Comparison of ENCODE assay signal across 1 cellular context in the genomic region with DNA sequence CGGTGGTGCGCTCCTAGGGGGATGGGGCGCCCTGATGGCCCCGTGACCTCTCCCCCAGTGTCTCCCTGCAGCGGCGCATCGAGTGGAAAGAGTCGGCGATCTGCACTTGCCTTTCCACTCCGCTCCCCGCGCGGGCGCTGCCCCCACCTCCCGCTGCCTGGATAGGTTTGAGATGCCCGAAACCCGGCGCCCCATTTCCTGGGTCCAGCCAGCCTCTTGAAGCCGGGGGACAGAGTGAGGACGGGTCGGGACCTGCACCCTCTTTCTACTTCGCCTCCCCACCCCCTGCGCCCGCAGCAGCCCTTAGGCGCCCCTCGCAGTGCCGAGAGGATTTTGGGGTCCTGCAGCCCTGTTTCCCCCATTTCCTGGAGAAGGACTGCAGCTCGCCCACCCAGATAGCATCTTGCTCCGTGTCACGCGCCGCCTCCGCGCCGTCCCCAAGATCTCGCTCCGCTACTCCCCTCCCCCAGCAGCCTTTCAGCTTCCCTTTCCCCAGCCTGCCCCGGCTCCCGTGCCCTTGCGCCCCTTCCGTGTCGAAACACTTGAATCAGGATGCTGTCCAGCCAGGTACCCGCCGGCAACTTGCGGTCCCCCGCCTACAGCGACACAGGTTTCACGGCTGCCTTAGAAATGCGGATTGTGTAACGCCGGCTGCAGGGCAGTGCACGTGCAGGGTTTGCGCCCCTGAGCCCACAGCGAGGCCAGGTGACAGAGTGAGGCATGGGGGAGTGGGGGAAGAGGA.
TF ChIP-seq lines count a peak whose summit lies in the region.

No MANE protein-coding gene starts in this region.

TF ChIP-seq in K562, 482 proteins besides CTCF, POLR2A, EP300 and RAD21 (continued from another document and continues in another):
- TF ChIP-seq, protein P1, sequence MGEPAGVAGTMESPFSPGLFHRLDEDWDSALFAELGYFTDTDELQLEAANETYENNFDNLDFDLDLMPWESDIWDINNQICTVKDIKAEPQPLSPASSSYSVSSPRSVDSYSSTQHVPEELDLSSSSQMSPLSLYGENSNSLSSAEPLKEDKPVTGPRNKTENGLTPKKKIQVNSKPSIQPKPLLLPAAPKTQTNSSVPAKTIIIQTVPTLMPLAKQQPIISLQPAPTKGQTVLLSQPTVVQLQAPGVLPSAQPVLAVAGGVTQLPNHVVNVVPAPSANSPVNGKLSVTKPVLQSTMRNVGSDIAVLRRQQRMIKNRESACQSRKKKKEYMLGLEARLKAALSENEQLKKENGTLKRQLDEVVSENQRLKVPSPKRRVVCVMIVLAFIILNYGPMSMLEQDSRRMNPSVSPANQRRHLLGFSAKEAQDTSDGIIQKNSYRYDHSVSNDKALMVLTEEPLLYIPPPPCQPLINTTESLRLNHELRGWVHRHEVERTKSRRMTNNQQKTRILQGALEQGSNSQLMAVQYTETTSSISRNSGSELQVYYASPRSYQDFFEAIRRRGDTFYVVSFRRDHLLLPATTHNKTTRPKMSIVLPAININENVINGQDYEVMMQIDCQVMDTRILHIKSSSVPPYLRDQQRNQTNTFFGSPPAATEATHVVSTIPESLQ (CRISPR knock-in tag; IDR thresholded peaks at IDR 0.05) = no peak
- TF ChIP-seq CHD2 (IDR thresholded peaks at IDR 0.05; ENCODE audit: low read depth, low read length) (no peak), ZNF316 (IDR thresholded peaks at IDR 0.05) (no peak), SIN3A (IDR thresholded peaks at IDR 0.05; ENCODE audit: borderline replicate concordance in 2 of 2, control insufficient read depth in 1 of 2, low read depth in 2 of 2, low read length in 2 of 2) (no peak), CEBPG (CRISPR knock-in tag; IDR thresholded peaks at IDR 0.05) (peak; percentile 70), CEBPG (tag; conservative IDR thresholded peaks at IDR 0.05 in 1 of 2, IDR thresholded peaks at IDR 0.05 in 1 of 2) (peak; percentile 32 to 47; a peak in 3 of 4 replicates), SPI1 (IDR thresholded peaks at IDR 0.05; ENCODE audit: borderline replicate concordance, low read depth, low read length) (no peak), ZC3H11A (IDR thresholded peaks at IDR 0.05; ENCODE audit: low read depth, low read length) (no peak), FOXJ2 (tag; IDR thresholded peaks at IDR 0.05) (no peak), ZEB2 (IDR thresholded peaks at IDR 0.05) (no peak), TAL1 (IDR thresholded peaks at IDR 0.05) (no peak), KLF13 (tag; IDR thresholded peaks at IDR 0.05; ENCODE audit: borderline replicate concordance, low read depth) (no peak), ZBED1 (IDR thresholded peaks at IDR 0.05) (no peak), ZFX (CRISPR knock-in tag; IDR thresholded peaks at IDR 0.05) (no peak), ARID1B (IDR thresholded peaks at IDR 0.05) (0 out of 2 replicates have a peak, but pooled peaks have one; percentile 11), SNRNP70 (optimal IDR thresholded peaks at IDR 0.05; ENCODE audit: low read depth, low read length) (no peak), FUS (optimal IDR thresholded peaks at IDR 0.05; ENCODE audit: low read depth, low read length) (peak; percentile 9), BDP1 (IDR thresholded peaks at IDR 0.05; ENCODE audit: insufficient read depth, insufficient read length) (no peak), FIP1L1 (IDR thresholded peaks at IDR 0.05; ENCODE audit: low read depth, low read length, poor library complexity, severe bottlenecking) (no peak), ZNF699 (CRISPR knock-in tag; IDR thresholded peaks at IDR 0.05; ENCODE audit: insufficient replicate concordance) (no peak), XRCC5 (IDR thresholded peaks at IDR 0.05; ENCODE audit: low read depth, low read length) (no peak), RFX5 (IDR thresholded peaks at IDR 0.05; ENCODE audit: low read depth, low read length) (no peak), IRF2 (CRISPR knock-in tag; IDR thresholded peaks at IDR 0.05) (no peak), SAP30 (IDR thresholded peaks at IDR 0.05; ENCODE audit: borderline replicate concordance, insufficient read depth, low read depth, low read length, poor library complexity, severe bottlenecking) (no peak)
- TF ChIP-seq, protein P2, sequence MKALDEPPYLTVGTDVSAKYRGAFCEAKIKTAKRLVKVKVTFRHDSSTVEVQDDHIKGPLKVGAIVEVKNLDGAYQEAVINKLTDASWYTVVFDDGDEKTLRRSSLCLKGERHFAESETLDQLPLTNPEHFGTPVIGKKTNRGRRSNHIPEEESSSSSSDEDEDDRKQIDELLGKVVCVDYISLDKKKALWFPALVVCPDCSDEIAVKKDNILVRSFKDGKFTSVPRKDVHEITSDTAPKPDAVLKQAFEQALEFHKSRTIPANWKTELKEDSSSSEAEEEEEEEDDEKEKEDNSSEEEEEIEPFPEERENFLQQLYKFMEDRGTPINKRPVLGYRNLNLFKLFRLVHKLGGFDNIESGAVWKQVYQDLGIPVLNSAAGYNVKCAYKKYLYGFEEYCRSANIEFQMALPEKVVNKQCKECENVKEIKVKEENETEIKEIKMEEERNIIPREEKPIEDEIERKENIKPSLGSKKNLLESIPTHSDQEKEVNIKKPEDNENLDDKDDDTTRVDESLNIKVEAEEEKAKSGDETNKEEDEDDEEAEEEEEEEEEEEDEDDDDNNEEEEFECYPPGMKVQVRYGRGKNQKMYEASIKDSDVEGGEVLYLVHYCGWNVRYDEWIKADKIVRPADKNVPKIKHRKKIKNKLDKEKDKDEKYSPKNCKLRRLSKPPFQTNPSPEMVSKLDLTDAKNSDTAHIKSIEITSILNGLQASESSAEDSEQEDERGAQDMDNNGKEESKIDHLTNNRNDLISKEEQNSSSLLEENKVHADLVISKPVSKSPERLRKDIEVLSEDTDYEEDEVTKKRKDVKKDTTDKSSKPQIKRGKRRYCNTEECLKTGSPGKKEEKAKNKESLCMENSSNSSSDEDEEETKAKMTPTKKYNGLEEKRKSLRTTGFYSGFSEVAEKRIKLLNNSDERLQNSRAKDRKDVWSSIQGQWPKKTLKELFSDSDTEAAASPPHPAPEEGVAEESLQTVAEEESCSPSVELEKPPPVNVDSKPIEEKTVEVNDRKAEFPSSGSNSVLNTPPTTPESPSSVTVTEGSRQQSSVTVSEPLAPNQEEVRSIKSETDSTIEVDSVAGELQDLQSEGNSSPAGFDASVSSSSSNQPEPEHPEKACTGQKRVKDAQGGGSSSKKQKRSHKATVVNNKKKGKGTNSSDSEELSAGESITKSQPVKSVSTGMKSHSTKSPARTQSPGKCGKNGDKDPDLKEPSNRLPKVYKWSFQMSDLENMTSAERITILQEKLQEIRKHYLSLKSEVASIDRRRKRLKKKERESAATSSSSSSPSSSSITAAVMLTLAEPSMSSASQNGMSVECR (CRISPR knock-in tag; IDR thresholded peaks at IDR 0.05) = peak; percentile 50; the same call in 1 of the 2 replicates
- TF ChIP-seq, protein P3, sequence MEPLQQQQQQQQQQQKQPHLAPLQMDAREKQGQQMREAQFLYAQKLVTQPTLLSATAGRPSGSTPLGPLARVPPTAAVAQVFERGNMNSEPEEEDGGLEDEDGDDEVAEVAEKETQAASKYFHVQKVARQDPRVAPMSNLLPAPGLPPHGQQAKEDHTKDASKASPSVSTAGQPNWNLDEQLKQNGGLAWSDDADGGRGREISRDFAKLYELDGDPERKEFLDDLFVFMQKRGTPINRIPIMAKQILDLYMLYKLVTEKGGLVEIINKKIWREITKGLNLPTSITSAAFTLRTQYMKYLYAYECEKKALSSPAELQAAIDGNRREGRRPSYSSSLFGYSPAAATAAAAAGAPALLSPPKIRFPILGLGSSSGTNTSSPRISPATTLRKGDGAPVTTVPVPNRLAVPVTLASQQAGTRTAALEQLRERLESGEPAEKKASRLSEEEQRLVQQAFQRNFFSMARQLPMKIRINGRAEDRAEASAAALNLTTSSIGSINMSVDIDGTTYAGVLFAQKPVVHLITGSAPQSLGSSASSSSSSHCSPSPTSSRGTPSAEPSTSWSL (CRISPR knock-in tag; IDR thresholded peaks at IDR 0.05; ENCODE audit: borderline replicate concordance) = no peak
- TF ChIP-seq, protein P4, sequence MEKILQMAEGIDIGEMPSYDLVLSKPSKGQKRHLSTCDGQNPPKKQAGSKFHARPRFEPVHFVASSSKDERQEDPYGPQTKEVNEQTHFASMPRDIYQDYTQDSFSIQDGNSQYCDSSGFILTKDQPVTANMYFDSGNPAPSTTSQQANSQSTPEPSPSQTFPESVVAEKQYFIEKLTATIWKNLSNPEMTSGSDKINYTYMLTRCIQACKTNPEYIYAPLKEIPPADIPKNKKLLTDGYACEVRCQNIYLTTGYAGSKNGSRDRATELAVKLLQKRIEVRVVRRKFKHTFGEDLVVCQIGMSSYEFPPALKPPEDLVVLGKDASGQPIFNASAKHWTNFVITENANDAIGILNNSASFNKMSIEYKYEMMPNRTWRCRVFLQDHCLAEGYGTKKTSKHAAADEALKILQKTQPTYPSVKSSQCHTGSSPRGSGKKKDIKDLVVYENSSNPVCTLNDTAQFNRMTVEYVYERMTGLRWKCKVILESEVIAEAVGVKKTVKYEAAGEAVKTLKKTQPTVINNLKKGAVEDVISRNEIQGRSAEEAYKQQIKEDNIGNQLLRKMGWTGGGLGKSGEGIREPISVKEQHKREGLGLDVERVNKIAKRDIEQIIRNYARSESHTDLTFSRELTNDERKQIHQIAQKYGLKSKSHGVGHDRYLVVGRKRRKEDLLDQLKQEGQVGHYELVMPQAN (IDR thresholded peaks at IDR 0.05; ENCODE audit: borderline replicate concordance) = 0 out of 2 replicates have a peak, but pooled peaks have one; percentile 16
- TF ChIP-seq, protein P5, sequence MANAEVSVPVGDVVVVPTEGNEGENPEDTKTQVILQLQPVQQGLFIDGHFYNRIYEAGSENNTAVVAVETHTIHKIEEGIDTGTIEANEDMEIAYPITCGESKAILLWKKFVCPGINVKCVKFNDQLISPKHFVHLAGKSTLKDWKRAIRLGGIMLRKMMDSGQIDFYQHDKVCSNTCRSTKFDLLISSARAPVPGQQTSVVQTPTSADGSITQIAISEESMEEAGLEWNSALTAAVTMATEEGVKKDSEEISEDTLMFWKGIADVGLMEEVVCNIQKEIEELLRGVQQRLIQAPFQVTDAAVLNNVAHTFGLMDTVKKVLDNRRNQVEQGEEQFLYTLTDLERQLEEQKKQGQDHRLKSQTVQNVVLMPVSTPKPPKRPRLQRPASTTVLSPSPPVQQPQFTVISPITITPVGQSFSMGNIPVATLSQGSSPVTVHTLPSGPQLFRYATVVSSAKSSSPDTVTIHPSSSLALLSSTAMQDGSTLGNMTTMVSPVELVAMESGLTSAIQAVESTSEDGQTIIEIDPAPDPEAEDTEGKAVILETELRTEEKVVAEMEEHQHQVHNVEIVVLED (CRISPR knock-in tag; IDR thresholded peaks at IDR 0.05) = no peak
- TF ChIP-seq, protein P6, sequence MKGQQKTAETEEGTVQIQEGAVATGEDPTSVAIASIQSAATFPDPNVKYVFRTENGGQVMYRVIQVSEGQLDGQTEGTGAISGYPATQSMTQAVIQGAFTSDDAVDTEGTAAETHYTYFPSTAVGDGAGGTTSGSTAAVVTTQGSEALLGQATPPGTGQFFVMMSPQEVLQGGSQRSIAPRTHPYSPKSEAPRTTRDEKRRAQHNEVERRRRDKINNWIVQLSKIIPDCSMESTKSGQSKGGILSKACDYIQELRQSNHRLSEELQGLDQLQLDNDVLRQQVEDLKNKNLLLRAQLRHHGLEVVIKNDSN (CRISPR knock-in tag; IDR thresholded peaks at IDR 0.05) = peak; percentile 35; the same call in 1 of the 2 replicates
- TF ChIP-seq, protein P7, sequence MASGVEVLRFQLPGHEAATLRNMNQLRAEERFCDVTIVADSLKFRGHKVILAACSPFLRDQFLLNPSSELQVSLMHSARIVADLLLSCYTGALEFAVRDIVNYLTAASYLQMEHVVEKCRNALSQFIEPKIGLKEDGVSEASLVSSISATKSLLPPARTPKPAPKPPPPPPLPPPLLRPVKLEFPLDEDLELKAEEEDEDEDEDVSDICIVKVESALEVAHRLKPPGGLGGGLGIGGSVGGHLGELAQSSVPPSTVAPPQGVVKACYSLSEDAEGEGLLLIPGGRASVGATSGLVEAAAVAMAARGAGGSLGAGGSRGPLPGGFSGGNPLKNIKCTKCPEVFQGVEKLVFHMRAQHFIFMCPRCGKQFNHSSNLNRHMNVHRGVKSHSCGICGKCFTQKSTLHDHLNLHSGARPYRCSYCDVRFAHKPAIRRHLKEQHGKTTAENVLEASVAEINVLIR (CRISPR knock-in tag; IDR thresholded peaks at IDR 0.05) = no peak
- TF ChIP-seq, protein P8, sequence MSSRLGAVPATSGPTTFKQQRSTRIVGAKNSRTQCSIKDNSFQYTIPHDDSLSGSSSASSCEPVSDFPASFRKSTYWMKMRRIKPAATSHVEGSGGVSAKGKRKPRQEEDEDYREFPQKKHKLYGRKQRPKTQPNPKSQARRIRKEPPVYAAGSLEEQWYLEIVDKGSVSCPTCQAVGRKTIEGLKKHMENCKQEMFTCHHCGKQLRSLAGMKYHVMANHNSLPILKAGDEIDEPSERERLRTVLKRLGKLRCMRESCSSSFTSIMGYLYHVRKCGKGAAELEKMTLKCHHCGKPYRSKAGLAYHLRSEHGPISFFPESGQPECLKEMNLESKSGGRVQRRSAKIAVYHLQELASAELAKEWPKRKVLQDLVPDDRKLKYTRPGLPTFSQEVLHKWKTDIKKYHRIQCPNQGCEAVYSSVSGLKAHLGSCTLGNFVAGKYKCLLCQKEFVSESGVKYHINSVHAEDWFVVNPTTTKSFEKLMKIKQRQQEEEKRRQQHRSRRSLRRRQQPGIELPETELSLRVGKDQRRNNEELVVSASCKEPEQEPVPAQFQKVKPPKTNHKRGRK (tag; IDR thresholded peaks at IDR 0.05) = no peak
- TF ChIP-seq, protein P9, sequence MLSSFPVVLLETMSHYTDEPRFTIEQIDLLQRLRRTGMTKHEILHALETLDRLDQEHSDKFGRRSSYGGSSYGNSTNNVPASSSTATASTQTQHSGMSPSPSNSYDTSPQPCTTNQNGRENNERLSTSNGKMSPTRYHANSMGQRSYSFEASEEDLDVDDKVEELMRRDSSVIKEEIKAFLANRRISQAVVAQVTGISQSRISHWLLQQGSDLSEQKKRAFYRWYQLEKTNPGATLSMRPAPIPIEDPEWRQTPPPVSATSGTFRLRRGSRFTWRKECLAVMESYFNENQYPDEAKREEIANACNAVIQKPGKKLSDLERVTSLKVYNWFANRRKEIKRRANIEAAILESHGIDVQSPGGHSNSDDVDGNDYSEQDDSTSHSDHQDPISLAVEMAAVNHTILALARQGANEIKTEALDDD (IDR thresholded peaks at IDR 0.05) = no peak
- TF ChIP-seq, protein P10, sequence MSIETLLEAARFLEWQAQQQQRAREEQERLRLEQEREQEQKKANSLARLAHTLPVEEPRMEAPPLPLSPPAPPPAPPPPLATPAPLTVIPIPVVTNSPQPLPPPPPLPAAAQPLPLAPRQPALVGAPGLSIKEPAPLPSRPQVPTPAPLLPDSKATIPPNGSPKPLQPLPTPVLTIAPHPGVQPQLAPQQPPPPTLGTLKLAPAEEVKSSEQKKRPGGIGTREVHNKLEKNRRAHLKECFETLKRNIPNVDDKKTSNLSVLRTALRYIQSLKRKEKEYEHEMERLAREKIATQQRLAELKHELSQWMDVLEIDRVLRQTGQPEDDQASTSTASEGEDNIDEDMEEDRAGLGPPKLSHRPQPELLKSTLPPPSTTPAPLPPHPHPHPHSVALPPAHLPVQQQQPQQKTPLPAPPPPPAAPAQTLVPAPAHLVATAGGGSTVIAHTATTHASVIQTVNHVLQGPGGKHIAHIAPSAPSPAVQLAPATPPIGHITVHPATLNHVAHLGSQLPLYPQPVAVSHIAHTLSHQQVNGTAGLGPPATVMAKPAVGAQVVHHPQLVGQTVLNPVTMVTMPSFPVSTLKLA (conservative IDR thresholded peaks at IDR 0.05) = peak in 1 of 2 experiments; percentile 44; a peak in 1 of 4 replicates
- TF ChIP-seq, protein P11, sequence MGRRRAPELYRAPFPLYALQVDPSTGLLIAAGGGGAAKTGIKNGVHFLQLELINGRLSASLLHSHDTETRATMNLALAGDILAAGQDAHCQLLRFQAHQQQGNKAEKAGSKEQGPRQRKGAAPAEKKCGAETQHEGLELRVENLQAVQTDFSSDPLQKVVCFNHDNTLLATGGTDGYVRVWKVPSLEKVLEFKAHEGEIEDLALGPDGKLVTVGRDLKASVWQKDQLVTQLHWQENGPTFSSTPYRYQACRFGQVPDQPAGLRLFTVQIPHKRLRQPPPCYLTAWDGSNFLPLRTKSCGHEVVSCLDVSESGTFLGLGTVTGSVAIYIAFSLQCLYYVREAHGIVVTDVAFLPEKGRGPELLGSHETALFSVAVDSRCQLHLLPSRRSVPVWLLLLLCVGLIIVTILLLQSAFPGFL (CRISPR knock-in tag; IDR thresholded peaks at IDR 0.05) = no peak
